In the genomic region with DNA sequence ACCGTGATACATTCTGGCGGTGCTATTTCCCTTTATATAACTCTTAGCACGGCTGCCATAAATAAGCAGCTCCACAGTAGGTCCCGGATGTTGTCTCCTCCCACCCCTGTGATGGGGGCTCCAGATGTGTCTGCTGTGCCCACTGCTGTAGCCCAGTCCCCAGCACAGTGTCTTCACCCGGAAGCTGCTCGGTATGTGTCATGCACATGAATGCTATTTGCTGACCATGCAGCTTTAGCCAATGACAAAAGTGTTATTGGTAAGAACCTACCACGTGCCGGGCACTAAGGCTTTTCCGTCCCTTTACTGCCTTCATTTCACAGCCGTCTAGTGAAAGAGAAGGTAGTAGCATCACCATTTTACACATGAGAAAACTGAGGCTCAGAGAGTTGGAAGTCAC, we compare ENCODE assay signal across 15 cellular contexts. TPM values are rescaled to one million over a fixed set of nuclear protein-coding genes. Genes with fewer than 3 reads are reported as not detected.
"Had no signal": no experiment of that assay in that cellular context is flagged by ENCODE, and none has a peak within 500 bp of the region (broad histone marks: within the 10 kb centered on the region; RNA-seq: fewer than 3 reads in every experiment).

No MANE protein-coding gene starts in this region.

- ATAC-seq: activated CD8-positive, alpha-beta T cell treated with anti-CD3 and anti-CD28 coated beads, Interleukin-2, amount 10 ng/mL, durations not matched to agents 7 days and 5 days had no signal

- H3K36me3 ChIP-seq: cardiac muscle cell, colonic mucosa, WERI-Rb-1 had no signal

- H3K4me2 ChIP-seq: smooth muscle cell had no signal

- H3K4me3 ChIP-seq: cardiac muscle cell, colonic mucosa, right atrium auricular region, SK-N-MC, smooth muscle cell had no signal

- H3K9me3 Mint-ChIP-seq: type B pancreatic cell had no signal

- H3K27ac Mint-ChIP-seq: activated CD8-positive, alpha-beta T cell treated with anti-CD3 and anti-CD28 coated beads, Interleukin-2, amount 10 ng/mL, durations not matched to agents 7 days and 5 days; type B pancreatic cell had no signal

- DNase-seq: activated CD4-positive, alpha-beta T cell treated with anti-CD3 and anti-CD28 coated beads for 4 hours; activated CD8-positive, alpha-beta memory T cell treated with anti-CD3 and anti-CD28 coated beads, Interleukin-2, amount 50 U/mL, for 48 hours; activated CD8-positive, alpha-beta T cell treated with anti-CD3 and anti-CD28 coated beads, Interleukin-2, amount 10 ng/mL, durations not matched to agents 7 days and 5 days; activated effector memory CD4-positive, alpha-beta T cell treated with anti-CD3 and anti-CD28 coated beads, Interleukin-2, amount 50 U/mL, for 16 hours; colonic mucosa; effector CD8-positive, alpha-beta T cell; T-helper 1 cell; WERI-Rb-1 had no signal

- H3K36me3 Mint-ChIP-seq: type B pancreatic cell had no signal

- H3K4me1 ChIP-seq: colonic mucosa had no signal

- H3K27ac ChIP-seq: colonic mucosa, SK-N-MC, WERI-Rb-1 had no signal

- H3K4me3 Mint-ChIP-seq: activated CD8-positive, alpha-beta T cell treated with anti-CD3 and anti-CD28 coated beads, Interleukin-2, amount 10 ng/mL, durations not matched to agents 7 days and 5 days; type B pancreatic cell had no signal

- H3K27me3 ChIP-seq: cardiac muscle cell, colonic mucosa, right atrium auricular region had no signal

- H3K9me3 ChIP-seq: colonic mucosa, right atrium auricular region had no signal

RNA-seq across cellular contexts. Expression of a gene that starts 20.2 kb away (rescaled TPM):
- total RNA-seq: fibroblast of lung, myocyte had no signal
